ENCODE assay signal across 17 cellular contexts in genomic region chr6:85569323-85569722, GRCh38. TPM values are rescaled to one million over a fixed set of nuclear protein-coding genes. Genes with fewer than 3 reads are reported as not detected.
DNase-seq lines count a peak whose midpoint lies in the region; ATAC-seq and TF ChIP-seq lines count a peak whose summit lies in the region.
"Had no signal": no experiment of that assay in that cellular context is flagged by ENCODE, and none has a peak within 500 bp of the region (broad histone marks: within the 10 kb centered on the region; RNA-seq: fewer than 3 reads in every experiment).

No MANE protein-coding gene starts in this region.

- no peak overlapping the region for H3K18ac ChIP-seq in trophoblast cell (ENCODE audit: low read length)

- peak; percentile 26 for DNase-seq in AG08395 (ENCODE audit: low spot score)
- peak; percentile 44 for DNase-seq in astrocyte of the spinal cord (ENCODE audit: low read depth, low spot score)
- DNase-seq in iris pigment epithelial cell (ENCODE audit: low read depth) = peak; percentile 48
- DNase-seq in left colon = no peak
- DNase-seq in RPMI8226 = no peak
- no peak for DNase-seq in right atrium auricular region (ENCODE audit: low spot score)
- DNase-seq in trophoblast cell = no peak
- DNase-seq: activated CD8-positive, alpha-beta memory T cell treated with anti-CD3 and anti-CD28 coated beads for 24 hours; adrenal gland; NCI-H1417 treated with DMSO at 0.1 percent for 48 hours; NCI-H2171; stimulated activated CD4-positive, alpha-beta T cell treated with anti-CD3 and anti-CD28 coated beads, Interleukin-2, amount 100 ng/mL, for 24 hours; T-cell had no signal

- H3K27me3 ChIP-seq in right atrium auricular region (no peaks in the 10 kb centered on the region), trophoblast cell (ENCODE audit: insufficient read depth, low read length) (no peaks in the 10 kb centered on the region)
- H3K27me3 ChIP-seq: adrenal gland had no signal

- no peak overlapping the region for H3K9ac ChIP-seq in trophoblast cell (ENCODE audit: low read length)

- no peaks in the 10 kb centered on the region for H3K9me3 ChIP-seq in right atrium auricular region
- no peaks in the 10 kb centered on the region for H3K9me3 ChIP-seq in trophoblast cell (ENCODE audit: insufficient read depth, low read depth, low read length)
- H3K9me3 ChIP-seq: adrenal gland had no signal

- H3K27ac ChIP-seq in right atrium auricular region (no peak overlapping the region), trophoblast cell (ENCODE audit: low read depth, low read length) (no peak overlapping the region)
- H3K27ac ChIP-seq: adrenal gland had no signal

- no peak overlapping the region for H2BK5ac ChIP-seq in trophoblast cell (ENCODE audit: low read depth, low read length, poor library complexity)

- intact Hi-C loops in left colon (cut with DNase I, micrococcal nuclease) = no loop called here

- no peak overlapping the region for H4K12ac ChIP-seq in trophoblast cell (ENCODE audit: low read depth, low read length)

- no peak overlapping the region for H3K4ac ChIP-seq in trophoblast cell (ENCODE audit: low read depth, low read length)

- H2AK5ac ChIP-seq in trophoblast cell (ENCODE audit: low read length) = no peak overlapping the region

- ATAC-seq in HG03432 (IDR thresholded peaks at IDR 0.05; ENCODE audit: unreplicated experiment) (peak; percentile 47), left colon (no peak)
- ATAC-seq: activated T-helper 17 cell treated with anti-CD3 and anti-CD28 coated beads, Interleukin-2, amount 50 U/mL, for 72 hours; sciatic nerve; T-cell; WTC11 had no signal

- no peak for TF ChIP-seq CTCF in astrocyte of the spinal cord (IDR thresholded peaks at IDR 0.05; ENCODE audit: low read depth, low read length)
- no peak for TF ChIP-seq CTCF in right atrium auricular region (IDR thresholded peaks at IDR 0.05)

- no peak overlapping the region for H4K8ac ChIP-seq in trophoblast cell (ENCODE audit: low read depth, low read length)

- H2BK12ac ChIP-seq in trophoblast cell (ENCODE audit: low read length) = no peak overlapping the region

- H4K91ac ChIP-seq in trophoblast cell (ENCODE audit: low read depth, low read length) = no peak overlapping the region

- no peak overlapping the region for H2BK120ac ChIP-seq in trophoblast cell (ENCODE audit: insufficient read depth, low read length, poor library complexity)

- in situ Hi-C loops in astrocyte of the spinal cord (cut with HindIII; ENCODE audit: low sequenced_read_pairs) = no loop called here

- H3K36me3 ChIP-seq in right atrium auricular region (peaks cover 20% of the 10 kb centered on the region), trophoblast cell (ENCODE audit: control insufficient read depth in 1 of 2, insufficient read depth in 2 of 2, low read length in 2 of 2) (peaks cover 3 to 7% of the 10 kb centered on the region in 2 experiments)

- no peaks in the 10 kb centered on the region for H3K79me2 ChIP-seq in trophoblast cell (ENCODE audit: control insufficient read depth, insufficient read depth, low read length, poor library complexity)

- no peak overlapping the region for H3K23ac ChIP-seq in trophoblast cell (ENCODE audit: low read length)

- H3K4me3 ChIP-seq in astrocyte of the spinal cord (ENCODE audit: low read depth, low read length) = no peak overlapping the region
- H3K4me3 ChIP-seq in right atrium auricular region = no peak overlapping the region
- no peak overlapping the region for H3K4me3 ChIP-seq in trophoblast cell (ENCODE audit: low read depth, low read length)
- H3K4me3 ChIP-seq: adrenal gland had no signal

- H3K4me2 ChIP-seq in trophoblast cell (ENCODE audit: low read length) = no peak overlapping the region

- no peaks in the 10 kb centered on the region for H3K4me1 ChIP-seq in right atrium auricular region
- no peaks in the 10 kb centered on the region for H3K4me1 ChIP-seq in trophoblast cell (ENCODE audit: control insufficient read depth in 1 of 2, insufficient read depth in 2 of 2, low read length in 2 of 2)
- H3K4me1 ChIP-seq: adrenal gland had no signal

- no peak overlapping the region for H3K14ac ChIP-seq in trophoblast cell (ENCODE audit: low read length)

- H3K79me1 ChIP-seq in trophoblast cell (ENCODE audit: low read length) = no peaks in the 10 kb centered on the region

- no peak overlapping the region for H2AFZ ChIP-seq in trophoblast cell (ENCODE audit: insufficient read depth, low read length, poor library complexity)

RNA-seq across cellular contexts. Expression of gene SNX14, which starts 24.3 kb away (rescaled TPM):
- total RNA-seq in left colon (10 to 100 TPM; 71.0 to 84.5 TPM), right atrium auricular region (10 to 100 TPM; 37.7 to 57.2 TPM)
- polyA plus RNA-seq in trophoblast cell (2013) = 67.9 and 69.8 TPM in 2 replicates

Comparison
In these comparisons a context has a peak if more than half of its experiments do, and no peak if none do; other contexts are left out.
1. DNase-seq: peak in AG08395 (single experiment), astrocyte of the spinal cord (single experiment) and iris pigment epithelial cell (single experiment); none in left colon (0 of 2), RPMI8226 (single experiment), right atrium auricular region (single experiment) and trophoblast cell (0 of 2).